Comparison of ENCODE assay signal across 11 cellular contexts in genomic region chr4:105808459-105809041, GRCh38.
DNase-seq lines count a peak whose midpoint lies in the region; ATAC-seq and TF ChIP-seq lines count a peak whose summit lies in the region.
"Had no signal": no experiment of that assay in that cellular context is flagged by ENCODE, and none has a peak within 500 bp of the region (broad histone marks: within the 10 kb centered on the region; RNA-seq: fewer than 3 reads in every experiment).

No MANE protein-coding gene starts in this region.

- H3K27ac ChIP-seq in thoracic aorta, result peak overlapping the region; percentile 46 to 74

- H3K4me3 ChIP-seq in astrocyte of the cerebellum (ENCODE audit: low read depth, low read length) (no peak overlapping the region), thoracic aorta (peak overlapping the region; percentile 70)

- H3K27me3 Mint-ChIP-seq in HFFc6 (ENCODE audit: insufficient read depth), result no peaks in the 10 kb centered on the region
- H3K27me3 Mint-ChIP-seq: stimulated activated naive B cell treated with anti-CD40 and anti-IgM and Interleukin-4, amounts not matched to agents 10 μg/mL and 1 μg/mL and 100 μg/mL, for 72 hours had no signal

- no peaks in the 10 kb centered on the region for H3K27me3 ChIP-seq in thoracic aorta (replicated peaks; ENCODE audit: insufficient read depth)

- peak; percentile 70 for DNase-seq in HFFc6
- peak; percentile 32 for DNase-seq in astrocyte of the cerebellum (ENCODE audit: low read depth)
- DNase-seq in kidney tubule cell (ENCODE audit: low spot score), result peak; percentile 3
- DNase-seq in thoracic aorta (ENCODE audit: low spot score), result peak; percentile 41
- DNase-seq in activated CD8-positive, alpha-beta memory T cell treated with anti-CD3 and anti-CD28 coated beads, Interleukin-2, amount 50 U/mL, for 4 hours, result no peak
- DNase-seq in posterior vena cava (ENCODE audit: low spot score), result no peak
- DNase-seq: NCI-H1436 treated with DMSO at 0.1 percent for 48 hours; stimulated activated naive B cell treated with anti-CD40 and anti-IgM and Interleukin-4, amounts not matched to agents 10 μg/mL and 1 μg/mL and 100 μg/mL, for 72 hours had no signal

- no peak for TF ChIP-seq CTCF in HFFc6 (IDR thresholded peaks at IDR 0.05)
- no peak for TF ChIP-seq CTCF in astrocyte of the cerebellum (IDR thresholded peaks at IDR 0.05; ENCODE audit: low read depth, low read length, missing control alignments)
- TF ChIP-seq CTCF in thoracic aorta (IDR thresholded peaks at IDR 0.05), result no peak

- intact Hi-C loops in posterior vena cava (cut with DNase I), result no loop called here

- no peaks in the 10 kb centered on the region; the same call in 1 of the 2 replicates for H3K36me3 Mint-ChIP-seq in HFFc6 (ENCODE audit: low read depth)

- H3K4me1 ChIP-seq in thoracic aorta (ENCODE audit: control insufficient read depth in 1 of 2, low read depth in 2 of 2), result peaks cover 10 to 23% of the 10 kb centered on the region in 2 donors

- H3K36me3 ChIP-seq in thoracic aorta, result no peaks in the 10 kb centered on the region

- peak overlapping the region; percentile 80 for H3K4me3 Mint-ChIP-seq in HFFc6
- H3K4me3 Mint-ChIP-seq: stimulated activated naive B cell treated with anti-CD40 and anti-IgM and Interleukin-4, amounts not matched to agents 10 μg/mL and 1 μg/mL and 100 μg/mL, for 72 hours had no signal

- H3K27ac Mint-ChIP-seq in HFFc6, result peak overlapping the region; percentile 64
- H3K27ac Mint-ChIP-seq: stimulated activated naive B cell treated with anti-CD40 and anti-IgM and Interleukin-4, amounts not matched to agents 10 μg/mL and 1 μg/mL and 100 μg/mL, for 72 hours had no signal

- in situ Hi-C loops in astrocyte of the cerebellum (cut with HindIII; ENCODE audit: low sequenced_read_pairs), result no loop called here

- H3K9me3 Mint-ChIP-seq in HFFc6, result no peaks in the 10 kb centered on the region

- ATAC-seq in thoracic aorta (ENCODE audit: insufficient number of reproducible peaks, low FRiP score, low read depth) (peak; percentile 94), GM21423 (IDR thresholded peaks at IDR 0.05; ENCODE audit: unreplicated experiment) (no peak), GM21381 (IDR thresholded peaks at IDR 0.05; ENCODE audit: unreplicated experiment) (no peak)
- ATAC-seq: sciatic nerve; stimulated activated naive B cell treated with anti-CD40 and anti-IgM and Interleukin-4, amounts not matched to agents 10 μg/mL and 1 μg/mL and 100 μg/mL, for 72 hours had no signal

- peaks cover 35% of the 10 kb centered on the region for H3K4me1 Mint-ChIP-seq in HFFc6 (ENCODE audit: low read depth)
- H3K4me1 Mint-ChIP-seq: stimulated activated naive B cell treated with anti-CD40 and anti-IgM and Interleukin-4, amounts not matched to agents 10 μg/mL and 1 μg/mL and 100 μg/mL, for 72 hours had no signal

- H3K9me3 ChIP-seq in thoracic aorta, result no peaks in the 10 kb centered on the region

Comparison
In these comparisons a context has a peak if more than half of its experiments do, and no peak if none do; other contexts are left out.
1. DNase-seq: peak in HFFc6 (single experiment), astrocyte of the cerebellum (single experiment), kidney tubule cell (single experiment) and thoracic aorta (single experiment); none in activated CD8-positive, alpha-beta memory T cell treated with anti-CD3 and anti-CD28 coated beads, Interleukin-2, amount 50 U/mL, for 4 hours (single experiment) and posterior vena cava (single experiment).